Comparison of ENCODE assay signal across 9 cellular contexts in genomic region chr17:27651411-27652345, GRCh38. TPM values are rescaled to one million over a fixed set of nuclear protein-coding genes. Genes with fewer than 3 reads are reported as not detected.
DNase-seq lines count a peak whose midpoint lies in the region; ATAC-seq and TF ChIP-seq lines count a peak whose summit lies in the region.
"Had no signal": no experiment of that assay in that cellular context is flagged by ENCODE, and none has a peak within 500 bp of the region (broad histone marks: within the 10 kb centered on the region; RNA-seq: fewer than 3 reads in every experiment).

No MANE protein-coding gene starts in this region.

- H3K9me3 Mint-ChIP-seq in Caco-2 (ENCODE audit: unreplicated experiment) = no peaks in the 10 kb centered on the region

- H3K27ac ChIP-seq in lower lobe of right lung = no peak overlapping the region
- H3K27ac ChIP-seq: SK-N-MC had no signal

- CTCF ChIA-PET in Caco-2 (lab: Charles Lee) = interaction anchor here (0.6 to 5.1 kb wide), 15 partner anchors 10 to 290 kb away, joined by 3 to 34 read pairs (median 4); no protein-coding TSS in a partner anchor

- no peaks in the 10 kb centered on the region for H3K27me3 Mint-ChIP-seq in Caco-2 (ENCODE audit: insufficient read depth, unreplicated experiment)

- DNase-seq in Caco-2 (peak; percentile 74 to 83), KBM-7 (peak; percentile 73), cerebellar cortex (ENCODE audit: low spot score) (peak; percentile 74), lower lobe of right lung (peak; percentile 71), putamen (ENCODE audit: low spot score) (no peak)
- DNase-seq in activated CD4-positive, alpha-beta T cell treated with anti-CD3 and anti-CD28 coated beads for 1 hour = peak; percentile 53
- peak; percentile 16 to 27 for DNase-seq in stimulated activated CD8-positive, alpha-beta memory T cell treated with anti-CD3 and anti-CD28 coated beads, Interleukin-15, amount 100 ng/mL, for 4 hours (ENCODE audit: low read depth in 2 of 2)

- no TSS peak for BruUV-seq in Caco-2 (replicated peaks; lab: Mats Ljungman, UMichigan)

- H3K36me3 ChIP-seq in Caco-2 (ENCODE audit: control insufficient read depth, insufficient read depth, low read length) (no peaks in the 10 kb centered on the region), lower lobe of right lung (peaks cover 16% of the 10 kb centered on the region)

- H3K36me3 Mint-ChIP-seq in Caco-2 (ENCODE audit: insufficient read depth, unreplicated experiment) = no peaks in the 10 kb centered on the region

- H3K4me3 Mint-ChIP-seq in Caco-2 (ENCODE audit: unreplicated experiment) = no peak overlapping the region

- ATAC-seq in lower lobe of right lung = peak; percentile 70 to 72
- ATAC-seq in HG03025 (IDR thresholded peaks at IDR 0.05; ENCODE audit: low FRiP score, unreplicated experiment) = no peak

- in situ Hi-C loops in KBM-7 (cut with MboI; ENCODE audit: low pct_unique_long_range_greater_than_20kb, low sequenced_read_pairs) = loop anchor here (25.0 kb wide), 1 partner anchor 211 kb away; no protein-coding TSS in a partner anchor

- H3K4me1 ChIP-seq in Caco-2 (no peaks in the 10 kb centered on the region), lower lobe of right lung (peaks cover 6% of the 10 kb centered on the region)

- H3K9me3 ChIP-seq in Caco-2 = no peaks in the 10 kb centered on the region
- no peaks in the 10 kb centered on the region for H3K9me3 ChIP-seq in lower lobe of right lung

- H3K4me1 Mint-ChIP-seq in Caco-2 (ENCODE audit: low read depth, unreplicated experiment) = peaks cover 8% of the 10 kb centered on the region

- H3K27ac Mint-ChIP-seq in Caco-2 (ENCODE audit: unreplicated experiment) = no peak overlapping the region

- H3K4me3 ChIP-seq in Caco-2 (ENCODE audit: low read depth, low read length) (no peak overlapping the region), lower lobe of right lung (no peak overlapping the region)
- H3K4me3 ChIP-seq: SK-N-MC had no signal

- no peaks in the 10 kb centered on the region for H3K27me3 ChIP-seq in Caco-2 (replicated peaks; ENCODE audit: control insufficient read depth, insufficient read depth, low read length)
- no peaks in the 10 kb centered on the region for H3K27me3 ChIP-seq in lower lobe of right lung (ENCODE audit: low read depth)

- intact Hi-C loops in Caco-2 (cut with micrococcal nuclease; ENCODE audit: unreplicated experiment) = loop anchor here (1.0 to 5.0 kb wide), 3 partner anchors 42 to 216 kb away; no protein-coding TSS in a partner anchor
- intact Hi-C loops in lower lobe of right lung (cut with DNase I) = loop anchor here (10.0 kb wide), 1 partner anchor 103 kb away; no protein-coding TSS in a partner anchor

- POLR2A ChIA-PET in Caco-2 (lab: Charles Lee) = no interaction called here

- TF ChIP-seq CTCF in Caco-2 (IDR thresholded peaks at IDR 0.05; ENCODE audit: insufficient read depth in 1 of 2, low read depth in 1 of 2, low read length in 1 of 2, severe bottlenecking in 1 of 2, unreplicated experiment in 1 of 2) (peak; percentile 85 to 98), lower lobe of right lung (IDR thresholded peaks at IDR 0.05) (peak; percentile 89)

RNA-seq across cellular contexts. Expression of gene LGALS9, which starts 20.7 kb away (rescaled TPM):
- 2.8 and 3.0 TPM in 2 replicates for total RNA-seq in Caco-2 (2022)
- 349 TPM for total RNA-seq in lower lobe of right lung

Comparison
In these comparisons a context has a peak if more than half of its experiments do, and no peak if none do; other contexts are left out.
1. RNA of gene LGALS9, which starts 20.7 kb away (total RNA-seq): 349 TPM in lower lobe of right lung (single experiment); 2.8 to 3.0 TPM in Caco-2; every median in the first group is over 10 times any median in the second.